34 cellular contexts compared by ENCODE assay signal in the genomic region with DNA sequence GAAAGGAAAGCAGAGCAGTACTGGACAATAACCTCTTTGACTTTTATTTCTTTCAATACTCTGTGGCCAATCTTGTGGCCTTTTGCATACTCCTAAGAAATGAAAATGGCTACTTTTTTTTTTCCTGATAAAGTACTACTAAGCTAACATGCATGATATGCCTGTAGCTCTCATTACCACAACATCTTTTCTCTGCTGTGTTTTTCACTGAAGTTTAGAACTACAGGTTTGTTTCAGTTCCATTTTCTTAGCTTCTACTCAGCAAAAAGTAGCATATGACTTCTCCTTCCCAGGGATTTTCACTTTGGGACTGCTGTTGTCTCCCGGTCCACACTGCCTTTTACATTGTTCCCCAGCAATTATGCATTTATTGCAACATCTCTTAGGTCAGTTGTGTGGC.
"Had no signal": no experiment of that assay in that cellular context is flagged by ENCODE, and none has a peak within 500 bp of the region (broad histone marks: within the 10 kb centered on the region; RNA-seq: fewer than 3 reads in every experiment).

No MANE protein-coding gene starts in this region.

- H3K9me3 Mint-ChIP-seq: activated CD4-positive, alpha-beta T cell treated with anti-CD3 and anti-CD28 coated beads, Interleukin-2, amount 10 ng/mL, durations not matched to agents 24 days and 14 days; activated naive CD8-positive, alpha-beta T cell treated with anti-CD3 and anti-CD28 coated beads, Interleukin-2, amount 10 ng/mL, durations not matched to agents 7 days and 5 days; activated T-cell treated with anti-CD3 and anti-CD28 coated beads, Interleukin-2, amount 50 U/mL, for 24 hours; activated T-helper 2 cell treated with anti-CD3 and anti-CD28 coated beads, Interferon-gamma antibody, Interleukin-2, Interleukin-4, amounts not matched to agents 10 μg/mL and 5 μg/mL and 100 μg/mL, durations not matched to agents 14 hours and 24 hours and 36 hours; brain; T-helper 1 cell treated with Interleukin-12 subunit alpha and Interleukin-12 subunit beta and Interleukin-4 antibody, amounts not matched to agents 30 μg/mL and 1 μg/mL, for 36 hours; T-helper 2 cell treated with Interferon-gamma antibody and Interleukin-4, amounts not matched to agents 5 μg/mL and 100 μg/mL, for 36 hours had no signal

- ATAC-seq: activated CD8-positive, alpha-beta memory T cell treated with anti-CD3 and anti-CD28 coated beads, Interleukin-2, amount 10 ng/mL, durations not matched to agents 7 days and 5 days; activated CD8-positive, alpha-beta T cell treated with anti-CD3 and anti-CD28 coated beads, Interleukin-2, amount 10 ng/mL, durations not matched to agents 7 days and 5 days; activated naive CD8-positive, alpha-beta T cell treated with anti-CD3 and anti-CD28 coated beads, Interleukin-2, amount 50 U/mL, for 24 hours had no signal

- H3K4me3 ChIP-seq: ascending aorta, cardiac muscle cell had no signal

- H3K27ac ChIP-seq: ascending aorta, cardiac muscle cell, VCaP had no signal

- H3K27me3 Mint-ChIP-seq: activated B cell treated with CpG ODN at 0.5 μM for 24 hours; activated CD4-positive, alpha-beta memory T cell treated with anti-CD3 and anti-CD28 coated beads, Interleukin-2, amount 10 ng/mL, durations not matched to agents 7 days and 5 days; activated CD4-positive, alpha-beta T cell treated with anti-CD3 and anti-CD28 coated beads, Interleukin-2, amount 10 ng/mL, durations not matched to agents 24 days and 14 days; activated CD8-positive, alpha-beta memory T cell treated with anti-CD3 and anti-CD28 coated beads, Interleukin-2, amount 10 ng/mL, durations not matched to agents 7 days and 5 days; activated naive CD4-positive, alpha-beta T cell treated with anti-CD3 and anti-CD28 coated beads, Interleukin-2, amount 10 ng/mL, durations not matched to agents 7 days and 5 days; activated naive CD8-positive, alpha-beta T cell treated with anti-CD3 and anti-CD28 coated beads, Interleukin-2, amount 10 ng/mL, durations not matched to agents 7 days and 5 days; brain; central memory CD8-positive, alpha-beta T cell had no signal

- H3K4me1 Mint-ChIP-seq: activated B cell treated with CpG ODN at 0.5 μM for 24 hours; activated CD4-positive, alpha-beta memory T cell treated with anti-CD3 and anti-CD28 coated beads, Interleukin-2, amount 10 ng/mL, durations not matched to agents 7 days and 5 days; activated CD4-positive, alpha-beta T cell treated with anti-CD3 and anti-CD28 coated beads, Interleukin-2, amount 10 ng/mL, durations not matched to agents 24 days and 14 days; activated CD8-positive, alpha-beta memory T cell treated with anti-CD3 and anti-CD28 coated beads, Interleukin-2, amount 10 ng/mL, durations not matched to agents 7 days and 5 days; activated naive CD4-positive, alpha-beta T cell treated with anti-CD3 and anti-CD28 coated beads, Interleukin-2, amount 10 ng/mL, durations not matched to agents 7 days and 5 days; activated naive CD4-positive, alpha-beta T cell treated with anti-CD3 and anti-CD28 coated beads, Interleukin-2, amount 50 U/mL, for 24 hours; activated naive CD8-positive, alpha-beta T cell treated with anti-CD3 and anti-CD28 coated beads, Interleukin-2, amount 10 ng/mL, durations not matched to agents 7 days and 5 days; activated naive CD8-positive, alpha-beta T cell treated with anti-CD3 and anti-CD28 coated beads, Interleukin-2, amount 50 U/mL, for 24 hours; central memory CD8-positive, alpha-beta T cell had no signal

- H3K4me1 ChIP-seq: ascending aorta had no signal

- DNase-seq: activated B cell treated with CpG ODN at 0.5 μM for 24 hours; activated CD4-positive, alpha-beta memory T cell treated with anti-CD3 and anti-CD28 coated beads, Interleukin-2, amount 10 ng/mL, durations not matched to agents 7 days and 5 days; activated CD4-positive, alpha-beta T cell treated with anti-CD3 and anti-CD28 coated beads for 4 hours; activated CD4-positive, alpha-beta T cell treated with anti-CD3 and anti-CD28 coated beads, Interleukin-2, amount 10 ng/mL, durations not matched to agents 24 days and 14 days; activated CD4-positive, alpha-beta T cell treated with anti-CD3 and anti-CD28 coated beads, Interleukin-2, amount 50 U/mL, for 48 hours; activated CD4-positive, CD25-positive, alpha-beta regulatory T cell treated with anti-CD3 and anti-CD28 coated beads, Interleukin-2, amount 50 U/mL, for 72 hours; activated CD8-positive, alpha-beta memory T cell treated with anti-CD3 and anti-CD28 coated beads for 24 hours; activated CD8-positive, alpha-beta memory T cell treated with anti-CD3 and anti-CD28 coated beads, Interleukin-2, amount 10 ng/mL, durations not matched to agents 7 days and 5 days; activated CD8-positive, alpha-beta memory T cell treated with anti-CD3 and anti-CD28 coated beads, Interleukin-2, amount 50 U/mL, for 48 hours; activated CD8-positive, alpha-beta T cell treated with anti-CD3 and anti-CD28 coated beads, Interleukin-2, amount 10 ng/mL, durations not matched to agents 7 days and 5 days; activated effector memory CD4-positive, alpha-beta T cell treated with Interleukin-2 at 50 U/mL for 16 hours; activated gamma-delta T cell; activated naive CD4-positive, alpha-beta T cell treated with anti-CD3 and anti-CD28 coated beads, Interleukin-2, amount 10 ng/mL, durations not matched to agents 7 days and 5 days; activated naive CD4-positive, alpha-beta T cell treated with Interleukin-2 at 50 U/mL for 16 hours; activated naive CD8-positive, alpha-beta T cell treated with anti-CD3 and anti-CD28 coated beads, Interleukin-2, amount 10 ng/mL, durations not matched to agents 7 days and 5 days; activated naive CD8-positive, alpha-beta T cell treated with anti-CD3 and anti-CD28 coated beads, Interleukin-2, amount 50 U/mL, for 24 hours; activated T-cell treated with anti-CD3 and anti-CD28 coated beads, Interleukin-2, amount 50 U/mL, for 24 hours; activated T-cell treated with anti-CD3 and anti-CD28 coated beads, Interleukin-2, amount 50 U/mL, for 48 hours; amygdala; anterior cingulate cortex; caudate nucleus; cerebellar nuclear complex; T-helper 2 cell; T-helper 9 cell had no signal

- H3K36me3 ChIP-seq: ascending aorta, cardiac muscle cell had no signal

- H3K9me3 ChIP-seq: ascending aorta had no signal

- H3K36me3 Mint-ChIP-seq: activated CD8-positive, alpha-beta memory T cell treated with anti-CD3 and anti-CD28 coated beads, Interleukin-2, amount 10 ng/mL, durations not matched to agents 7 days and 5 days; activated naive CD4-positive, alpha-beta T cell treated with anti-CD3 and anti-CD28 coated beads, Interleukin-2, amount 10 ng/mL, durations not matched to agents 7 days and 5 days; activated naive CD4-positive, alpha-beta T cell treated with anti-CD3 and anti-CD28 coated beads, Interleukin-2, amount 50 U/mL, for 24 hours; activated naive CD8-positive, alpha-beta T cell; activated naive CD8-positive, alpha-beta T cell treated with anti-CD3 and anti-CD28 coated beads, Interleukin-2, amount 10 ng/mL, durations not matched to agents 7 days and 5 days; brain had no signal

- H3K27ac Mint-ChIP-seq: activated B cell treated with CpG ODN at 0.5 μM for 24 hours; activated CD4-positive, alpha-beta memory T cell treated with anti-CD3 and anti-CD28 coated beads, Interleukin-2, amount 10 ng/mL, durations not matched to agents 7 days and 5 days; activated CD4-positive, alpha-beta T cell treated with anti-CD3 and anti-CD28 coated beads, Interleukin-2, amount 10 ng/mL, durations not matched to agents 24 days and 14 days; activated CD8-positive, alpha-beta memory T cell treated with anti-CD3 and anti-CD28 coated beads, Interleukin-2, amount 10 ng/mL, durations not matched to agents 7 days and 5 days; activated CD8-positive, alpha-beta T cell treated with anti-CD3 and anti-CD28 coated beads, Interleukin-2, amount 10 ng/mL, durations not matched to agents 7 days and 5 days; activated naive CD4-positive, alpha-beta T cell treated with anti-CD3 and anti-CD28 coated beads, Interleukin-2, amount 10 ng/mL, durations not matched to agents 7 days and 5 days; activated naive CD4-positive, alpha-beta T cell treated with anti-CD3 and anti-CD28 coated beads, Interleukin-2, amount 50 U/mL, for 24 hours; activated naive CD8-positive, alpha-beta T cell; activated naive CD8-positive, alpha-beta T cell treated with anti-CD3 and anti-CD28 coated beads, Interleukin-2, amount 10 ng/mL, durations not matched to agents 7 days and 5 days; activated naive CD8-positive, alpha-beta T cell treated with anti-CD3 and anti-CD28 coated beads, Interleukin-2, amount 50 U/mL, for 24 hours; activated T-cell treated with anti-CD3 and anti-CD28 coated beads, Interleukin-2, amount 50 U/mL, for 24 hours; activated T-helper 2 cell treated with anti-CD3 and anti-CD28 coated beads, Interferon-gamma antibody, Interleukin-2, Interleukin-4, amounts not matched to agents 10 μg/mL and 5 μg/mL and 100 μg/mL, durations not matched to agents 14 hours and 24 hours and 36 hours; brain; T-helper 1 cell treated with Interleukin-12 subunit alpha and Interleukin-12 subunit beta and Interleukin-4 antibody, amounts not matched to agents 30 μg/mL and 1 μg/mL, for 36 hours; T-helper 2 cell treated with Interferon-gamma antibody and Interleukin-4, amounts not matched to agents 5 μg/mL and 100 μg/mL, for 36 hours had no signal

- H3K27me3 ChIP-seq: ascending aorta had no signal

- H3K4me3 Mint-ChIP-seq: activated B cell treated with CpG ODN at 0.5 μM for 24 hours; activated CD4-positive, alpha-beta memory T cell treated with anti-CD3 and anti-CD28 coated beads, Interleukin-2, amount 10 ng/mL, durations not matched to agents 7 days and 5 days; activated CD4-positive, alpha-beta T cell treated with anti-CD3 and anti-CD28 coated beads, Interleukin-2, amount 10 ng/mL, durations not matched to agents 24 days and 14 days; activated CD8-positive, alpha-beta memory T cell treated with anti-CD3 and anti-CD28 coated beads, Interleukin-2, amount 10 ng/mL, durations not matched to agents 7 days and 5 days; activated CD8-positive, alpha-beta T cell treated with anti-CD3 and anti-CD28 coated beads, Interleukin-2, amount 10 ng/mL, durations not matched to agents 7 days and 5 days; activated naive CD4-positive, alpha-beta T cell treated with anti-CD3 and anti-CD28 coated beads, Interleukin-2, amount 10 ng/mL, durations not matched to agents 7 days and 5 days; activated naive CD4-positive, alpha-beta T cell treated with anti-CD3 and anti-CD28 coated beads, Interleukin-2, amount 50 U/mL, for 24 hours; activated naive CD8-positive, alpha-beta T cell; activated naive CD8-positive, alpha-beta T cell treated with anti-CD3 and anti-CD28 coated beads, Interleukin-2, amount 10 ng/mL, durations not matched to agents 7 days and 5 days; activated naive CD8-positive, alpha-beta T cell treated with anti-CD3 and anti-CD28 coated beads, Interleukin-2, amount 50 U/mL, for 24 hours; activated T-cell treated with anti-CD3 and anti-CD28 coated beads, Interleukin-2, amount 50 U/mL, for 24 hours; brain; central memory CD8-positive, alpha-beta T cell; T-helper 1 cell treated with Interleukin-12 subunit alpha and Interleukin-12 subunit beta and Interleukin-4 antibody, amounts not matched to agents 30 μg/mL and 1 μg/mL, for 36 hours; T-helper 2 cell treated with Interferon-gamma antibody and Interleukin-4, amounts not matched to agents 5 μg/mL and 100 μg/mL, for 36 hours had no signal
